Comparison of ENCODE assay signal across 8 cellular contexts in genomic region chr15:90558182-90558581, GRCh38. TPM values are rescaled to one million over a fixed set of nuclear protein-coding genes. Genes with fewer than 3 reads are reported as not detected.
A peak's percentile ranks its signal among the peaks of the same experiment; 100 is the strongest.
DNase-seq lines count a peak whose midpoint lies in the region; ATAC-seq and TF ChIP-seq lines count a peak whose summit lies in the region.

No MANE protein-coding gene starts in this region.

- peak overlapping the region; percentile 79 to 86 (median 84) for H3K27ac Mint-ChIP-seq in CD4-positive, CD25-positive, alpha-beta regulatory T cell
- H3K27ac Mint-ChIP-seq in nephron progenitor cell: peak overlapping the region; percentile 15

- ATAC-seq in CD4-positive, CD25-positive, alpha-beta regulatory T cell (ENCODE audit: low read depth in 2 of 2): no peak
- ATAC-seq in HG03175 (IDR thresholded peaks at IDR 0.05; ENCODE audit: unreplicated experiment) (no peak), HG03108 (IDR thresholded peaks at IDR 0.05; ENCODE audit: unreplicated experiment) (no peak)

- TF ChIP-seq CTCF in Peyer's patch (IDR thresholded peaks at IDR 0.05) (peak in 1 of 6 experiments; percentile 20), nephron progenitor cell (IDR thresholded peaks at IDR 0.05) (no peak)

- peaks cover 33% of the 10 kb centered on the region for H3K36me3 Mint-ChIP-seq in CD4-positive, CD25-positive, alpha-beta regulatory T cell
- H3K36me3 Mint-ChIP-seq in nephron progenitor cell (ENCODE audit: low read depth): peaks cover 14% of the 10 kb centered on the region

- H3K36me3 ChIP-seq in CD4-positive, CD25-positive, alpha-beta regulatory T cell (ENCODE audit: control insufficient read depth, insufficient read depth, low read length): no peaks in the 10 kb centered on the region
- no peaks in the 10 kb centered on the region for H3K36me3 ChIP-seq in Peyer's patch

- no peak for DNase-seq in CD4-positive, CD25-positive, alpha-beta regulatory T cell
- DNase-seq in Peyer's patch (peak in 2 of 3 donors; percentile 55 to 76), erythroblast (lab: John Stamatoyannopoulos, UW) (peak; percentile 30 to 43), nephron progenitor cell (no peak), NCI-H146 (lab: John Stamatoyannopoulos, UW) (no peak), DMS79 (lab: John Stamatoyannopoulos, UW) (no peak)

- no peaks in the 10 kb centered on the region for H3K9me3 Mint-ChIP-seq in CD4-positive, CD25-positive, alpha-beta regulatory T cell
- H3K9me3 Mint-ChIP-seq in nephron progenitor cell: no peaks in the 10 kb centered on the region

- no peak overlapping the region for H3K27ac ChIP-seq in CD4-positive, CD25-positive, alpha-beta regulatory T cell (ENCODE audit: insufficient read depth, low read length, poor library complexity, severe bottlenecking)
- peak overlapping the region; percentile 38 to 69 (median 61) for H3K27ac ChIP-seq in Peyer's patch

- no peaks in the 10 kb centered on the region for H3K27me3 Mint-ChIP-seq in CD4-positive, CD25-positive, alpha-beta regulatory T cell
- H3K27me3 Mint-ChIP-seq in nephron progenitor cell (ENCODE audit: low read depth, poor library complexity): no peaks in the 10 kb centered on the region

- H3K4me1 ChIP-seq in CD4-positive, CD25-positive, alpha-beta regulatory T cell (ENCODE audit: control insufficient read depth, insufficient read depth, low read length, poor library complexity, severe bottlenecking): peaks cover 34% of the 10 kb centered on the region
- H3K4me1 ChIP-seq in Peyer's patch: peaks cover 0 to 65% (median 3%) of the 10 kb centered on the region in 4 donors

- no peak overlapping the region for H3K4me3 ChIP-seq in CD4-positive, CD25-positive, alpha-beta regulatory T cell (ENCODE audit: low read depth, low read length)
- no peak overlapping the region for H3K4me3 ChIP-seq in Peyer's patch

- TF ChIP-seq POLR2A in Peyer's patch (IDR thresholded peaks at IDR 0.05) (peak in 1 of 2 donors; percentile 26), erythroblast (IDR thresholded peaks at IDR 0.05; ENCODE audit: low read length) (no peak)

- H3K4me1 Mint-ChIP-seq in CD4-positive, CD25-positive, alpha-beta regulatory T cell: peaks cover 45 to 82% (median 71%) of the 10 kb centered on the region in 4 donors
- peaks cover 37% of the 10 kb centered on the region for H3K4me1 Mint-ChIP-seq in nephron progenitor cell

- no peaks in the 10 kb centered on the region for H3K9me3 ChIP-seq in CD4-positive, CD25-positive, alpha-beta regulatory T cell (ENCODE audit: control insufficient read depth in 2 of 2, low read length in 2 of 2)
- H3K9me3 ChIP-seq in Peyer's patch: no peaks in the 10 kb centered on the region

- no peak overlapping the region for H3K4me3 Mint-ChIP-seq in CD4-positive, CD25-positive, alpha-beta regulatory T cell
- H3K4me3 Mint-ChIP-seq in nephron progenitor cell: no peak overlapping the region

- no peaks in the 10 kb centered on the region for H3K27me3 ChIP-seq in CD4-positive, CD25-positive, alpha-beta regulatory T cell (ENCODE audit: control insufficient read depth, insufficient read depth, low read length)
- H3K27me3 ChIP-seq in Peyer's patch: no peaks in the 10 kb centered on the region

RNA-seq across cellular contexts. Expression of gene CRTC3, which starts 28.5 kb away (rescaled TPM):
- total RNA-seq in CD4-positive, CD25-positive, alpha-beta regulatory T cell: 110 TPM
- polyA plus RNA-seq in CD4-positive, CD25-positive, alpha-beta regulatory T cell: 10 to 100 TPM; 27.5 to 31.9 (median 31.1) TPM
- 10 to 100 TPM; 19.8 to 33.1 (median 25.9) TPM for total RNA-seq in Peyer's patch

Comparison
In these comparisons a context has a peak if more than half of its experiments do, and no peak if none do; other contexts are left out.
1. DNase-seq: peak in Peyer's patch (2 of 3) and erythroblast (2 of 2); none in CD4-positive, CD25-positive, alpha-beta regulatory T cell (0 of 3), nephron progenitor cell (single experiment), NCI-H146 (single experiment) and DMS79 (single experiment).